ENCODE assay signal across 13 cellular contexts in the genomic region with DNA sequence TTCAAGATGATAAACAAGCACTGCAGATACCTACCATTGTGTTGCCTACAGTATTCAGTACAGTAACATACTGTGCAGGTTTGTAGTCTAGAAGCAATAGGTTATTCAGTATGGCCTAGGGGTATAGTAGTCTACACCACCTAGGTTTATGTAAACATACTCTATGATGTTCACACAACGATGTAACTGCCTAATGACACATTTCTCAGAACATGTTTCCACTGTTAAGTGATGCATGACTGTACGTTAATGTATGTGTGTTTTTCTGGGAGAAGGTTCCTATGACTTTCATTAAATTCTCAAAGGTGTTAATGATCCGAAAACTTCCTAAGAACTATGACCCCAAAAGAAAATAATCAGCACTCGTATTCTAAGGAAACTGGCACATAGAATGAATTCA.
"Had no signal": no experiment of that assay in that cellular context is flagged by ENCODE, and none has a peak within 500 bp of the region (broad histone marks: within the 10 kb centered on the region; RNA-seq: fewer than 3 reads in every experiment).

No MANE protein-coding gene starts in this region.

- H3K9me3 ChIP-seq: ascending aorta, heart right ventricle, psoas muscle, sigmoid colon had no signal

- H3K27me3 Mint-ChIP-seq: activated naive CD8-positive, alpha-beta T cell treated with anti-CD3 and anti-CD28 coated beads, Interleukin-2, amount 50 U/mL, for 24 hours had no signal

- H3K4me3 Mint-ChIP-seq: activated naive CD8-positive, alpha-beta T cell treated with anti-CD3 and anti-CD28 coated beads, Interleukin-2, amount 50 U/mL, for 24 hours had no signal

- DNase-seq: activated CD4-positive, alpha-beta T cell treated with anti-CD3 and anti-CD28 coated beads for 48 hours; activated CD8-positive, alpha-beta memory T cell treated with anti-CD3 and anti-CD28 coated beads for 24 hours; activated naive CD4-positive, alpha-beta T cell treated with Interleukin-2 at 50 U/mL for 16 hours; activated naive CD8-positive, alpha-beta T cell treated with anti-CD3 and anti-CD28 coated beads, Interleukin-2, amount 50 U/mL, for 24 hours; heart right ventricle; left ventricle myocardium superior; mesendoderm; psoas muscle; sigmoid colon; stimulated activated CD4-positive, alpha-beta T cell treated with anti-CD3 and anti-CD28 coated beads, Interleukin-2, amount 100 ng/mL, for 24 hours; stimulated activated naive CD4-positive, alpha-beta T cell; substantia nigra had no signal

- H3K27me3 ChIP-seq: ascending aorta, heart right ventricle, sigmoid colon had no signal

- H3K4me1 ChIP-seq: ascending aorta had no signal

- H3K27ac ChIP-seq: ascending aorta, heart right ventricle, psoas muscle, sigmoid colon had no signal

- H3K4me1 Mint-ChIP-seq: activated naive CD8-positive, alpha-beta T cell treated with anti-CD3 and anti-CD28 coated beads, Interleukin-2, amount 50 U/mL, for 24 hours had no signal

- H3K36me3 ChIP-seq: ascending aorta, heart right ventricle, sigmoid colon had no signal

- H3K27ac Mint-ChIP-seq: activated naive CD8-positive, alpha-beta T cell treated with anti-CD3 and anti-CD28 coated beads, Interleukin-2, amount 50 U/mL, for 24 hours had no signal

- ATAC-seq: activated naive CD8-positive, alpha-beta T cell treated with anti-CD3 and anti-CD28 coated beads, Interleukin-2, amount 50 U/mL, for 24 hours; heart right ventricle; left ventricle myocardium superior; psoas muscle had no signal

- H3K9me3 Mint-ChIP-seq: activated naive CD8-positive, alpha-beta T cell treated with anti-CD3 and anti-CD28 coated beads, Interleukin-2, amount 50 U/mL, for 24 hours had no signal

- H3K4me3 ChIP-seq: ascending aorta, heart right ventricle, psoas muscle, sigmoid colon had no signal
